In the genomic region with DNA sequence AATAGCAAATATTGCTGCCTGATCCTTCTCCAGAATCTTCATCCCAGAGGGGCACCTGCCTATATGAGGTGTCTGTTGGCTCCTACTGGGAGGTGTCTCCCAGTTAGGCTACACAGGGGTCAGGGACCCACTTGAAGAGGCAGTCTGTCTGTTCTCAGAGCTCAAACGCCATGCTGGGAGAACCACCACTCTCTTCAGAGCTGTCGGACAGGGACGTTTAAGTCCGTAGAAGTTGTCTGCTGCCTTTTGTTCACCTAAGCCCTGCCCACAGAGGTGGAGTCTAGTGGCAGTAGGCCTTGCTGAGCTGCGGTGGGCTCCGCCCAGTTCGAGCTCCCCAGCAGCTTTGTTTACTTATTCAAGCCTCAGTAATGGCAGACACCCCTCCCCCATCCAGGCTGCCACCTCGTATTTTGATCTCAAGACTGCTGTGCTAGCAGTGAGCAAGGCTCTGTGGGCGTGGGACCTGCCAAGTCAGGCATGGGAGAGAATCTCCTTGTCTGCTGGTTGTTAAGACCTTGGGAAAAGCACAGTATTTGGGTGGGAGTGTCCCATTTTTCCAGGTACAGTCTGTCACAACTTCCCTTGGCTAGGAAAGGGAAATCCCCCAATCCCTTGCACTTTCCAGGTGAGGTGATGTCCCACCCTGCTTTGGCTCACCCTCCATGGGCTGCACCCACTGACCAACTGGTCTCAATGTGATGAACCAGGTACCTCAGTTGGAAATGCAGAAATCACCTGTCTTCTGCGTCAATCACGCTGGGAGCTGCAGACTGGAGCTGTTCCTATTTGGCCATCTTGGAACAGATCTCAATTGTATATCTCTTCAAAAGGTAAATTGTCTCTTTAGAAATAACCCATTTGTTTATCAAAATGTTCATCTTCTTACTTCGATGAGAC, we compare ENCODE assay signal across 2 cellular contexts.
TF ChIP-seq lines count a peak whose summit lies in the region.
"Not testable (repeated sequence)": the region's sequence is repeated elsewhere in the genome, so short reads cannot be mapped to it uniquely, and the experiment has no call there.

No MANE protein-coding gene starts in this region.

TF ChIP-seq in HEK293, 187 proteins besides CTCF, POLR2A, EP300 and RAD21:
- TF ChIP-seq, protein P1, sequence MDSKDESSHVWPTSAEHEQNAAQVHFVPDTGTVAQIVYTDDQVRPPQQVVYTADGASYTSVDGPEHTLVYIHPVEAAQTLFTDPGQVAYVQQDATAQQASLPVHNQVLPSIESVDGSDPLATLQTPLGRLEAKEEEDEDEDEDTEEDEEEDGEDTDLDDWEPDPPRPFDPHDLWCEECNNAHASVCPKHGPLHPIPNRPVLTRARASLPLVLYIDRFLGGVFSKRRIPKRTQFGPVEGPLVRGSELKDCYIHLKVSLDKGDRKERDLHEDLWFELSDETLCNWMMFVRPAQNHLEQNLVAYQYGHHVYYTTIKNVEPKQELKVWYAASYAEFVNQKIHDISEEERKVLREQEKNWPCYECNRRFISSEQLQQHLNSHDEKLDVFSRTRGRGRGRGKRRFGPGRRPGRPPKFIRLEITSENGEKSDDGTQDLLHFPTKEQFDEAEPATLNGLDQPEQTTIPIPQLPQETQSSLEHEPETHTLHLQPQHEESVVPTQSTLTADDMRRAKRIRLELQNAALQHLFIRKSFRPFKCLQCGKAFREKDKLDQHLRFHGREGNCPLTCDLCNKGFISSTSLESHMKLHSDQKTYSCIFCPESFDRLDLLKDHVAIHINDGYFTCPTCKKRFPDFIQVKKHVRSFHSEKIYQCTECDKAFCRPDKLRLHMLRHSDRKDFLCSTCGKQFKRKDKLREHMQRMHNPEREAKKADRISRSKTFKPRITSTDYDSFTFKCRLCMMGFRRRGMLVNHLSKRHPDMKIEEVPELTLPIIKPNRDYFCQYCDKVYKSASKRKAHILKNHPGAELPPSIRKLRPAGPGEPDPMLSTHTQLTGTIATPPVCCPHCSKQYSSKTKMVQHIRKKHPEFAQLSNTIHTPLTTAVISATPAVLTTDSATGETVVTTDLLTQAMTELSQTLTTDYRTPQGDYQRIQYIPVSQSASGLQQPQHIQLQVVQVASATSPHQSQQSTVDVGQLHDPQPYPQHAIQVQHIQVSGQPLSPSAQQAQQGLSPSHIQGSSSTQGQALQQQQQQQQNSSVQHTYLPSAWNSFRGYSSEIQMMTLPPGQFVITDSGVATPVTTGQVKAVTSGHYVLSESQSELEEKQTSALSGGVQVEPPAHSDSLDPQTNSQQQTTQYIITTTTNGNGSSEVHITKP (tag by site-specific recombination; IDR thresholded peaks at IDR 0.05), result peak; percentile 58
- TF ChIP-seq KLF9 (tag by site-specific recombination; IDR thresholded peaks at IDR 0.05; ENCODE audit: low read depth) (peak; percentile 20; the same call in 1 of the 2 replicates), KLF1 (tag by site-specific recombination; IDR thresholded peaks at IDR 0.05) (peak; percentile 37; the same call in 1 of the 2 replicates), ZIC2 (tag by site-specific recombination; IDR thresholded peaks at IDR 0.05) (0 out of 2 replicates have a peak, but pooled peaks have one; percentile 9), ZFHX2 (tag by site-specific recombination; conservative IDR thresholded peaks at IDR 0.05) (peak; percentile 58)

TF ChIP-seq in K562, 482 proteins besides CTCF, POLR2A, EP300 and RAD21:
- peak; percentile 52; the same call in 1 of the 2 replicates for TF ChIP-seq ARID1B (IDR thresholded peaks at IDR 0.05)
- 0 out of 4 replicates have a peak, but pooled peaks of 1 of the 2 experiments have one; percentile 44 for TF ChIP-seq MAZ (CRISPR knock-in tag; conservative IDR thresholded peaks at IDR 0.05 in 1 of 2, IDR thresholded peaks at IDR 0.05 in 1 of 2)
- peak; percentile 39; the same call in 1 of the 2 replicates for TF ChIP-seq NCOR1 (IDR thresholded peaks at IDR 0.05)
- TF ChIP-seq, protein P2, sequence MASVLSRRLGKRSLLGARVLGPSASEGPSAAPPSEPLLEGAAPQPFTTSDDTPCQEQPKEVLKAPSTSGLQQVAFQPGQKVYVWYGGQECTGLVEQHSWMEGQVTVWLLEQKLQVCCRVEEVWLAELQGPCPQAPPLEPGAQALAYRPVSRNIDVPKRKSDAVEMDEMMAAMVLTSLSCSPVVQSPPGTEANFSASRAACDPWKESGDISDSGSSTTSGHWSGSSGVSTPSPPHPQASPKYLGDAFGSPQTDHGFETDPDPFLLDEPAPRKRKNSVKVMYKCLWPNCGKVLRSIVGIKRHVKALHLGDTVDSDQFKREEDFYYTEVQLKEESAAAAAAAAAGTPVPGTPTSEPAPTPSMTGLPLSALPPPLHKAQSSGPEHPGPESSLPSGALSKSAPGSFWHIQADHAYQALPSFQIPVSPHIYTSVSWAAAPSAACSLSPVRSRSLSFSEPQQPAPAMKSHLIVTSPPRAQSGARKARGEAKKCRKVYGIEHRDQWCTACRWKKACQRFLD (CRISPR knock-in tag; IDR thresholded peaks at IDR 0.05), result peak; percentile 66; the same call in 1 of the 2 replicates
- TF ChIP-seq CTBP1 (IDR thresholded peaks at IDR 0.05; ENCODE audit: borderline replicate concordance), result peak; percentile 41; the same call in 1 of the 2 replicates
- peak; percentile 52; the same call in 1 of the 2 replicates for TF ChIP-seq MTA3 (IDR thresholded peaks at IDR 0.05; ENCODE audit: borderline replicate concordance)
- 0 out of 4 replicates have a peak, but pooled peaks of 1 of the 2 experiments have one; percentile 14 for TF ChIP-seq NRF1 (conservative IDR thresholded peaks at IDR 0.05 in 1 of 2, IDR thresholded peaks at IDR 0.05 in 1 of 2)
- TF ChIP-seq SMAD4 (CRISPR knock-in tag; conservative IDR thresholded peaks at IDR 0.05), result peak; percentile 71; the same call in 1 of the 2 replicates
- TF ChIP-seq FOXJ2 (tag; IDR thresholded peaks at IDR 0.05), result peak; percentile 87
- 0 out of 2 replicates have a peak, but pooled peaks have one; percentile 22 for TF ChIP-seq RHOXF2B (CRISPR knock-in tag; conservative IDR thresholded peaks at IDR 0.05)
- TF ChIP-seq BRD4 (IDR thresholded peaks at IDR 0.05), result 0 out of 2 replicates have a peak, but pooled peaks have one; percentile 43
- TF ChIP-seq, protein P3, sequence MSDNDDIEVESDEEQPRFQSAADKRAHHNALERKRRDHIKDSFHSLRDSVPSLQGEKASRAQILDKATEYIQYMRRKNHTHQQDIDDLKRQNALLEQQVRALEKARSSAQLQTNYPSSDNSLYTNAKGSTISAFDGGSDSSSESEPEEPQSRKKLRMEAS (CRISPR knock-in tag; IDR thresholded peaks at IDR 0.05), result 0 out of 2 replicates have a peak, but pooled peaks have one; percentile 16
- peak in 1 of 2 experiments; percentile 16; a peak in 1 of 4 replicates for TF ChIP-seq TBL1XR1 (IDR thresholded peaks at IDR 0.05; ENCODE audit: low read length in 2 of 2)
- TF ChIP-seq JUND (IDR thresholded peaks at IDR 0.05; ENCODE audit: borderline replicate concordance, low read depth, low read length); ATF1 (CRISPR knock-in tag; IDR thresholded peaks at IDR 0.05); NR4A1 (CRISPR knock-in tag; IDR thresholded peaks at IDR 0.05): not testable (repeated sequence)
- TF ChIP-seq JUND (tag; IDR thresholded peaks at IDR 0.05; ENCODE audit: borderline replicate concordance, low read depth, low read length), result peak; percentile 33; the same call in 1 of the 3 replicates
- TF ChIP-seq FOXA3 (CRISPR knock-in tag; conservative IDR thresholded peaks at IDR 0.05 in 1 of 2, IDR thresholded peaks at IDR 0.05 in 1 of 2), result peak; percentile 91 to 94
- TF ChIP-seq ZNF830 (CRISPR knock-in tag; IDR thresholded peaks at IDR 0.05), result 0 out of 2 replicates have a peak, but pooled peaks have one; percentile 26
- TF ChIP-seq, protein P1 (IDR thresholded peaks at IDR 0.05; ENCODE audit: partially characterized antibody), result peak; percentile 72
- TF ChIP-seq LEF1 (IDR thresholded peaks at IDR 0.05), result peak; percentile 72; the same call in 1 of the 2 replicates
- TF ChIP-seq TEAD2 (tag; IDR thresholded peaks at IDR 0.05), result 0 out of 2 replicates have a peak, but pooled peaks have one; percentile 34
- 0 out of 2 replicates have a peak, but pooled peaks have one; percentile 11 for TF ChIP-seq ZNF57 (CRISPR knock-in tag; IDR thresholded peaks at IDR 0.05)
- peak in 1 of 2 experiments; percentile 35; a peak in 1 of 4 replicates for TF ChIP-seq TRIM24 (IDR thresholded peaks at IDR 0.05)
- peak; percentile 38 for TF ChIP-seq ATF1 (tag; IDR thresholded peaks at IDR 0.05)
- TF ChIP-seq, protein P4, sequence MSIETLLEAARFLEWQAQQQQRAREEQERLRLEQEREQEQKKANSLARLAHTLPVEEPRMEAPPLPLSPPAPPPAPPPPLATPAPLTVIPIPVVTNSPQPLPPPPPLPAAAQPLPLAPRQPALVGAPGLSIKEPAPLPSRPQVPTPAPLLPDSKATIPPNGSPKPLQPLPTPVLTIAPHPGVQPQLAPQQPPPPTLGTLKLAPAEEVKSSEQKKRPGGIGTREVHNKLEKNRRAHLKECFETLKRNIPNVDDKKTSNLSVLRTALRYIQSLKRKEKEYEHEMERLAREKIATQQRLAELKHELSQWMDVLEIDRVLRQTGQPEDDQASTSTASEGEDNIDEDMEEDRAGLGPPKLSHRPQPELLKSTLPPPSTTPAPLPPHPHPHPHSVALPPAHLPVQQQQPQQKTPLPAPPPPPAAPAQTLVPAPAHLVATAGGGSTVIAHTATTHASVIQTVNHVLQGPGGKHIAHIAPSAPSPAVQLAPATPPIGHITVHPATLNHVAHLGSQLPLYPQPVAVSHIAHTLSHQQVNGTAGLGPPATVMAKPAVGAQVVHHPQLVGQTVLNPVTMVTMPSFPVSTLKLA (conservative IDR thresholded peaks at IDR 0.05), result 0 out of 4 replicates have a peak, but pooled peaks of 1 of the 2 experiments have one; percentile 39
- TF ChIP-seq RNF2 (IDR thresholded peaks at IDR 0.05), result peak; percentile 61; the same call in 1 of the 2 replicates
- peak; percentile 57; the same call in 1 of the 2 replicates for TF ChIP-seq HDAC2 (IDR thresholded peaks at IDR 0.05)
- TF ChIP-seq YY1 (IDR thresholded peaks at IDR 0.05; ENCODE audit: borderline replicate concordance in 1 of 3, control insufficient read depth in 1 of 3, extremely low read depth in 1 of 3, insufficient read depth in 3 of 3, insufficient read length in 1 of 3, insufficient replicate concordance in 2 of 3, low read depth in 1 of 3, low read length in 2 of 3), result peak; percentile 12 to 85 (median 57)
- 0 out of 2 replicates have a peak, but pooled peaks have one; percentile 55 for TF ChIP-seq ZNF253 (CRISPR knock-in tag; conservative IDR thresholded peaks at IDR 0.05)
- TF ChIP-seq FOXK2 (conservative IDR thresholded peaks at IDR 0.05 in 1 of 2, IDR thresholded peaks at IDR 0.05 in 1 of 2; ENCODE audit: low read depth in 2 of 2), result peak; percentile 93 to 96
- TF ChIP-seq, protein P5, sequence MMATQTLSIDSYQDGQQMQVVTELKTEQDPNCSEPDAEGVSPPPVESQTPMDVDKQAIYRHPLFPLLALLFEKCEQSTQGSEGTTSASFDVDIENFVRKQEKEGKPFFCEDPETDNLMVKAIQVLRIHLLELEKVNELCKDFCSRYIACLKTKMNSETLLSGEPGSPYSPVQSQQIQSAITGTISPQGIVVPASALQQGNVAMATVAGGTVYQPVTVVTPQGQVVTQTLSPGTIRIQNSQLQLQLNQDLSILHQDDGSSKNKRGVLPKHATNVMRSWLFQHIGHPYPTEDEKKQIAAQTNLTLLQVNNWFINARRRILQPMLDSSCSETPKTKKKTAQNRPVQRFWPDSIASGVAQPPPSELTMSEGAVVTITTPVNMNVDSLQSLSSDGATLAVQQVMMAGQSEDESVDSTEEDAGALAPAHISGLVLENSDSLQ (IDR thresholded peaks at IDR 0.05), result peak; percentile 60
- peak; percentile 56; the same call in 1 of the 2 replicates for TF ChIP-seq NFRKB (IDR thresholded peaks at IDR 0.05; ENCODE audit: low read depth)
- peak; percentile 65; the same call in 1 of the 2 replicates for TF ChIP-seq NR4A1 (tag; IDR thresholded peaks at IDR 0.05)
- TF ChIP-seq DPF2 (IDR thresholded peaks at IDR 0.05), result peak; percentile 60
- TF ChIP-seq C11orf30 (IDR thresholded peaks at IDR 0.05; ENCODE audit: low read depth), result 0 out of 2 replicates have a peak, but pooled peaks have one; percentile 3
- TF ChIP-seq, protein P6, sequence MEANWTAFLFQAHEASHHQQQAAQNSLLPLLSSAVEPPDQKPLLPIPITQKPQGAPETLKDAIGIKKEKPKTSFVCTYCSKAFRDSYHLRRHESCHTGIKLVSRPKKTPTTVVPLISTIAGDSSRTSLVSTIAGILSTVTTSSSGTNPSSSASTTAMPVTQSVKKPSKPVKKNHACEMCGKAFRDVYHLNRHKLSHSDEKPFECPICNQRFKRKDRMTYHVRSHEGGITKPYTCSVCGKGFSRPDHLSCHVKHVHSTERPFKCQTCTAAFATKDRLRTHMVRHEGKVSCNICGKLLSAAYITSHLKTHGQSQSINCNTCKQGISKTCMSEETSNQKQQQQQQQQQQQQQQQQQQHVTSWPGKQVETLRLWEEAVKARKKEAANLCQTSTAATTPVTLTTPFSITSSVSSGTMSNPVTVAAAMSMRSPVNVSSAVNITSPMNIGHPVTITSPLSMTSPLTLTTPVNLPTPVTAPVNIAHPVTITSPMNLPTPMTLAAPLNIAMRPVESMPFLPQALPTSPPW (CRISPR knock-in tag; IDR thresholded peaks at IDR 0.05), result peak; percentile 19; the same call in 1 of the 2 replicates
- peak; percentile 59 for TF ChIP-seq EGR1 (conservative IDR thresholded peaks at IDR 0.05)
